Comparison of ENCODE assay signal across 8 cellular contexts in genomic region chr19:18117364-18117691, GRCh38. TPM values are rescaled to one million over a fixed set of nuclear protein-coding genes. Genes with fewer than 3 reads are reported as not detected.
DNase-seq lines count a peak whose midpoint lies in the region; ATAC-seq and TF ChIP-seq lines count a peak whose summit lies in the region.

No MANE protein-coding gene starts in this region.

- no peaks in the 10 kb centered on the region for H3K27me3 ChIP-seq in heart left ventricle
- no peaks in the 10 kb centered on the region for H3K27me3 ChIP-seq in ascending aorta

- no peaks in the 10 kb centered on the region for H3K9me3 ChIP-seq in heart left ventricle
- H3K9me3 ChIP-seq in ascending aorta, result no peaks in the 10 kb centered on the region

- H3K4me1 ChIP-seq in heart left ventricle, result peaks cover 0 to 43% (median 20%) of the 10 kb centered on the region in 12 donors
- H3K4me1 ChIP-seq in ascending aorta, result peaks cover 0 to 16% of the 10 kb centered on the region in 2 donors
- no peaks in the 10 kb centered on the region for H3K4me1 ChIP-seq in urinary bladder (ENCODE audit: insufficient read depth)

- no peaks in the 10 kb centered on the region for H3K27me3 Mint-ChIP-seq in memory B cell

- H3K4me3 ChIP-seq in heart left ventricle (peak overlapping the region; percentile 35 to 93 (median 74)), ascending aorta (peak overlapping the region; percentile 71 to 73), urinary bladder (ENCODE audit: low read depth, low read length) (peak overlapping the region; percentile 75)

- no peak for TF ChIP-seq POLR2A in heart left ventricle (IDR thresholded peaks at IDR 0.05)

- ATAC-seq in heart left ventricle (no peak), left ventricle myocardium superior (no peak), memory B cell (ENCODE audit: low read depth) (no peak), HG03039 (IDR thresholded peaks at IDR 0.05; ENCODE audit: unreplicated experiment) (no peak)

- H3K27ac Mint-ChIP-seq in memory B cell, result peak overlapping the region; percentile 80

- intact Hi-C loops in heart left ventricle (cut with DNase I), result loop anchor here in 8 of 10 donors (2.0 to 5.0 kb wide), 3 partner anchors 35 to 43 kb away; partner anchors contain the start of gene PIK3R2 (in 8 of the 8)
- intact Hi-C loops in left ventricle myocardium superior (cut with micrococcal nuclease), result no loop called here
- intact Hi-C loops in ascending aorta (cut with DNase I), result loop anchor here (1.0 to 10.0 kb wide), 2 partner anchors 23 to 137 kb away; a partner anchor contains a TSS

- peaks cover 18% of the 10 kb centered on the region for H3K36me3 Mint-ChIP-seq in memory B cell

- H3K27ac ChIP-seq in heart left ventricle (peak overlapping the region in 2 of 12 donors; percentile 11 to 83), ascending aorta (no peak overlapping the region), urinary bladder (ENCODE audit: low read depth) (no peak overlapping the region)

- H3K4me1 Mint-ChIP-seq in memory B cell, result peaks cover 41% of the 10 kb centered on the region

- 20 to 28% (median 26%) methylated on average over 11 of the region's 11 CpGs for WGBS in heart left ventricle, 4 donors
- 12% methylated on average over 11 of the region's 11 CpGs for WGBS in urinary bladder

- TF ChIP-seq CTCF in heart left ventricle (IDR thresholded peaks at IDR 0.05) (no peak), ascending aorta (IDR thresholded peaks at IDR 0.05) (no peak)

- DNase-seq in heart left ventricle (no peak), left ventricle myocardium superior (no peak), ascending aorta (ENCODE audit: low spot score in 2 of 2) (no peak), memory B cell (ENCODE audit: low spot score in 2 of 2) (no peak), DMS153 treated with DMSO at 0.1 percent for 48 hours (lab: John Stamatoyannopoulos, UW; ENCODE audit: unreplicated experiment) (no peak), amygdala (lab: John Stamatoyannopoulos, UW) (no peak)

- peak overlapping the region; percentile 59 for H3K4me3 Mint-ChIP-seq in memory B cell

- peaks cover 0 to 8% (median 0%) of the 10 kb centered on the region in 9 donors for H3K36me3 ChIP-seq in heart left ventricle
- peaks cover under 1 to 3% of the 10 kb centered on the region in 2 donors for H3K36me3 ChIP-seq in ascending aorta
- H3K36me3 ChIP-seq in urinary bladder (ENCODE audit: insufficient read depth), result no peaks in the 10 kb centered on the region

- H3K9me3 Mint-ChIP-seq in memory B cell, result no peaks in the 10 kb centered on the region

RNA-seq across cellular contexts. Expression of gene MAST3, which starts 19.8 kb away (rescaled TPM):
- 1 to 10 TPM; 2.8 to 9.8 (median 5.2) TPM for total RNA-seq in heart left ventricle
- 1 to 10 TPM; 1.5 to 2.9 TPM for polyA plus RNA-seq in heart left ventricle
- 5.6 TPM for total RNA-seq in left ventricle myocardium superior
- 32.8 TPM for total RNA-seq in ascending aorta
- 3.5 TPM for total RNA-seq in urinary bladder
- polyA plus RNA-seq in urinary bladder, result 7.0 TPM

RNA-seq across cellular contexts. Expression of gene IL12RB1, which starts 30.6 kb away (rescaled TPM):
- total RNA-seq in heart left ventricle, result 1 to 10 TPM in 2 of 9 donors, under 1 TPM in 5, not detected in 2; 0.40 to 8.1 (median 0.66) TPM
- polyA plus RNA-seq in heart left ventricle, result under 1 TPM; 0.19 to 0.35 TPM
- 0.94 TPM for total RNA-seq in left ventricle myocardium superior
- total RNA-seq in ascending aorta, result 1.5 TPM
- total RNA-seq in urinary bladder, result 0.63 TPM
- polyA plus RNA-seq in urinary bladder, result 1.1 TPM

RNA-seq across cellular contexts. Expression of gene PIK3R2, which starts 35.6 kb away (rescaled TPM):
- total RNA-seq in heart left ventricle, result 10 to 100 TPM; 17.9 to 28.6 (median 24.6) TPM
- polyA plus RNA-seq in heart left ventricle, result 1 to 10 TPM; 4.0 to 7.1 TPM
- total RNA-seq in left ventricle myocardium superior, result 29.6 TPM
- total RNA-seq in ascending aorta, result 43.1 TPM
- 12.2 TPM for total RNA-seq in urinary bladder
- 17.0 TPM for polyA plus RNA-seq in urinary bladder

RNA-seq across cellular contexts. Expression of gene IFI30, which starts 56.3 kb away (rescaled TPM):
- 100 to 1,000 TPM in 2 of 9 donors, 10 to 100 TPM in 4, 1 to 10 TPM in 3; 9.0 to 455 (median 15.2) TPM for total RNA-seq in heart left ventricle
- 10 to 100 TPM in 1 of 2 donors, 1 to 10 TPM in 1; 8.9 to 27.1 TPM for polyA plus RNA-seq in heart left ventricle
- 20.6 TPM for total RNA-seq in left ventricle myocardium superior
- 35.1 TPM for total RNA-seq in ascending aorta
- 6.6 TPM for total RNA-seq in urinary bladder
- 90.6 TPM for polyA plus RNA-seq in urinary bladder
